8 cellular contexts compared by ENCODE assay signal in genomic region chr16:72124761-72125634, GRCh38. TPM values are rescaled to one million over a fixed set of nuclear protein-coding genes. Genes with fewer than 3 reads are reported as not detected.
DNase-seq lines count a peak whose midpoint lies in the region; ATAC-seq and TF ChIP-seq lines count a peak whose summit lies in the region.

No MANE protein-coding gene starts in this region.

- peaks cover 6% of the 10 kb centered on the region for H3K4me1 Mint-ChIP-seq in chondrocyte (ENCODE audit: low read depth)

- H3K27ac Mint-ChIP-seq in chondrocyte (ENCODE audit: unreplicated experiment): no peak overlapping the region

- H3K36me3 Mint-ChIP-seq in chondrocyte (ENCODE audit: low read depth): peaks cover 3% of the 10 kb centered on the region

- no peak overlapping the region for H3K4me3 Mint-ChIP-seq in chondrocyte (ENCODE audit: unreplicated experiment)

- ATAC-seq in HG02623 (IDR thresholded peaks at IDR 0.05; ENCODE audit: unreplicated experiment) (peak; percentile 53), GM18873 (IDR thresholded peaks at IDR 0.05; ENCODE audit: low FRiP score, unreplicated experiment) (no peak)

- DNase-seq in DMS153 treated with DMSO at 0.1 percent for 48 hours (lab: John Stamatoyannopoulos, UW; ENCODE audit: unreplicated experiment): peak; percentile 74
- peak; percentile 47 for DNase-seq in NCI-H2227 treated with DMSO at 0.1 percent for 48 hours (lab: John Stamatoyannopoulos, UW)
- DNase-seq in activated CD4-positive, CD25-positive, alpha-beta regulatory T cell (lab: John Stamatoyannopoulos, UW): peak; percentile 13 to 25 (median 19)
- no peak for DNase-seq in chondrocyte (ENCODE audit: low spot score)
- peak; percentile 91 for DNase-seq in left kidney (ENCODE audit: low read depth, low spot score)
- peak; percentile 66 for DNase-seq in stimulated activated CD4-positive, alpha-beta T cell treated with anti-CD3 and anti-CD28 coated beads, Interleukin-4, amount 100 ng/mL, for 1 hour

- H3K27me3 Mint-ChIP-seq in chondrocyte (ENCODE audit: low read depth): no peaks in the 10 kb centered on the region

- peak; percentile 90 for TF ChIP-seq CTCF in chondrocyte (IDR thresholded peaks at IDR 0.05)

- H3K9me3 Mint-ChIP-seq in chondrocyte (ENCODE audit: low read depth): no peaks in the 10 kb centered on the region

RNA-seq across cellular contexts. Expression of gene DHX38, which starts 31.4 kb away (rescaled TPM):
- 44.9 to 60.8 TPM (median 51.0 TPM) in 3 replicates for total RNA-seq in chondrocyte

RNA-seq across cellular contexts. Expression of gene TXNL4B, which starts 31.6 kb away (rescaled TPM):
- total RNA-seq in chondrocyte: 5.1 to 8.7 TPM (median 7.1 TPM) in 3 replicates

RNA-seq across cellular contexts. Expression of gene PMFBP1, which starts 47.0 kb away (rescaled TPM):
- 0.26 to 0.92 TPM (median 0.30 TPM) in 3 replicates for total RNA-seq in chondrocyte
